In the genomic region with DNA sequence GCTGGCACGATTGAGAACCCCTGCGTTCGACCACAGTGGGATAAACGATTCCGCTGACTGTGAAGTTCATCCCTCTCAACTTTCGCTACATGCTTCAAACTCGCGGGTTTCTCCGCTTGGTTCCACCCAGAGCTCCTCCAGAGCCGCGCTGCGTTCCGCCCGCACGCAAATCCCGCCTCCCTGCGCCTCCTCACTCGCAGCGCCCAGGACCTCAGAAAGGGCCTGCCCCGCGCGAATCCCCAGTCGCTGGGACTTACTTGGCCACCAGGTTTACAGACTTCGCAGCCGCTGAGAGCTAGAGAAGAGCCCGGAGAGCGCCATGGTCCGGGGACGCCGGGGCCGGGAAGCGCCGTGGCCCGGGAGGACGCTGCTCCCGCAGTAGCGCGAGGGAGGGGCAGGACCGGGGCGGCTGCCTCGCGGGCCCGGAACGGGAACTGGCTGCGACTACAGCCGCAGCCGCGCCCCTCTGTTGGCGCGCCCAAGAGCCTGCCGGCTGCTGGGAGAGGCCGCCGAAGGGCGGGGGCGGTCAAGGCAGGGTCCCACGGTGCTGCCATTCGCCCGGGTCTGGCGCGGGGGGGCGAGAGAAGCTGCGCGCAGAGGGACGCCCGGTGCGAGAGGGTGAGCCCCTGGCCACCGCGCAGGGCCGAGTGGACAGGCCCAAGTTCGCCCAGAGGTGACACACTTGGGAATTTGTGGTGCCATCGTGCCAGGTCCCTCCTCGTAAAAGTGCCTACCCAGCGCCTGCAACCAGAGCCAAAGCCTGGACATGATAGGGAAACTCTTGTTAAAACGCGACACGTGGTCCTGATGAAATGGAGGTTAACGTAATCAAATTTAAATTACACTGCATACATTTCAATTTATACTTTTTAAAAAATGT, we compare ENCODE assay signal across 8 cellular contexts. TPM values are rescaled to one million over a fixed set of nuclear protein-coding genes. Genes with fewer than 3 reads are reported as not detected.
DNase-seq lines count a peak whose midpoint lies in the region; ATAC-seq and TF ChIP-seq lines count a peak whose summit lies in the region.

A gene with protein sequence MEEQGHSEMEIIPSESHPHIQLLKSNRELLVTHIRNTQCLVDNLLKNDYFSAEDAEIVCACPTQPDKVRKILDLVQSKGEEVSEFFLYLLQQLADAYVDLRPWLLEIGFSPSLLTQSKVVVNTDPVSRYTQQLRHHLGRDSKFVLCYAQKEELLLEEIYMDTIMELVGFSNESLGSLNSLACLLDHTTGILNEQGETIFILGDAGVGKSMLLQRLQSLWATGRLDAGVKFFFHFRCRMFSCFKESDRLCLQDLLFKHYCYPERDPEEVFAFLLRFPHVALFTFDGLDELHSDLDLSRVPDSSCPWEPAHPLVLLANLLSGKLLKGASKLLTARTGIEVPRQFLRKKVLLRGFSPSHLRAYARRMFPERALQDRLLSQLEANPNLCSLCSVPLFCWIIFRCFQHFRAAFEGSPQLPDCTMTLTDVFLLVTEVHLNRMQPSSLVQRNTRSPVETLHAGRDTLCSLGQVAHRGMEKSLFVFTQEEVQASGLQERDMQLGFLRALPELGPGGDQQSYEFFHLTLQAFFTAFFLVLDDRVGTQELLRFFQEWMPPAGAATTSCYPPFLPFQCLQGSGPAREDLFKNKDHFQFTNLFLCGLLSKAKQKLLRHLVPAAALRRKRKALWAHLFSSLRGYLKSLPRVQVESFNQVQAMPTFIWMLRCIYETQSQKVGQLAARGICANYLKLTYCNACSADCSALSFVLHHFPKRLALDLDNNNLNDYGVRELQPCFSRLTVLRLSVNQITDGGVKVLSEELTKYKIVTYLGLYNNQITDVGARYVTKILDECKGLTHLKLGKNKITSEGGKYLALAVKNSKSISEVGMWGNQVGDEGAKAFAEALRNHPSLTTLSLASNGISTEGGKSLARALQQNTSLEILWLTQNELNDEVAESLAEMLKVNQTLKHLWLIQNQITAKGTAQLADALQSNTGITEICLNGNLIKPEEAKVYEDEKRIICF (minus strand): TSS at position 436 of the 880 bp plus-strand sequence. CDS start 21,863 bp downstream, outside the sequence.

- no peaks in the 10 kb centered on the region for H3K27me3 ChIP-seq in hepatocyte

- DNase-seq in NCI-H1105 treated with DMSO at 0.1 percent for 48 hours (lab: John Stamatoyannopoulos, UW): peak; percentile 67
- DNase-seq in T-helper 22 cell (ENCODE audit: low read depth): peak; percentile 39
- DNase-seq in astrocyte of the cerebellum (ENCODE audit: low read depth): no peak
- peak; percentile 91 for DNase-seq in hepatocyte (ENCODE audit: low spot score)
- DNase-seq in retinal pigment epithelial cell (ENCODE audit: low read depth): no peak
- no peak for DNase-seq in NCI-H187 (lab: John Stamatoyannopoulos, UW)

- peaks cover 4% of the 10 kb centered on the region for H3K79me2 ChIP-seq in hepatocyte

- peak; percentile 83 for ATAC-seq in HG02610 (IDR thresholded peaks at IDR 0.05; ENCODE audit: unreplicated experiment)

- no peaks in the 10 kb centered on the region for H4K20me1 ChIP-seq in hepatocyte (ENCODE audit: insufficient read depth, poor library complexity, severe bottlenecking)

- no peaks in the 10 kb centered on the region for H3K9me2 ChIP-seq in hepatocyte (replicated peaks; ENCODE audit: insufficient read depth)

- no peaks in the 10 kb centered on the region for H3K9me3 ChIP-seq in hepatocyte (ENCODE audit: low read depth)

- WGBS in hepatocyte (ENCODE audit: low lambda C conversion rate, missing lambda C conversion rate): 4% methylated on average over 57 of the region's 77 CpGs

- TF ChIP-seq CTCF in GM12874 (IDR thresholded peaks at IDR 0.05; ENCODE audit: insufficient read depth, low read depth, low read length) (0 out of 2 replicates have a peak, but pooled peaks have one; percentile 7), astrocyte of the cerebellum (IDR thresholded peaks at IDR 0.05; ENCODE audit: low read depth, low read length, missing control alignments) (no peak), hepatocyte (IDR thresholded peaks at IDR 0.05; ENCODE audit: poor library complexity) (peak; percentile 20), retinal pigment epithelial cell (conservative IDR thresholded peaks at IDR 0.05; ENCODE audit: low read depth, low read length) (no peak)

- H2AFZ ChIP-seq in hepatocyte: peak within 1 kb of the TSS; percentile 81

- H3K4me2 ChIP-seq in hepatocyte: peak within 1 kb of the TSS; percentile 88

- peak within 1 kb of the TSS; percentile 75 for H3K4me3 ChIP-seq in astrocyte of the cerebellum (ENCODE audit: low read depth, low read length)
- peak within 1 kb of the TSS; percentile 87 for H3K4me3 ChIP-seq in hepatocyte
- peak within 1 kb of the TSS; percentile 78 for H3K4me3 ChIP-seq in retinal pigment epithelial cell (ENCODE audit: low read length)

- H3K27ac ChIP-seq in hepatocyte: peak within 1 kb of the TSS; percentile 97

- no peaks in the 10 kb centered on the region for H3K36me3 ChIP-seq in hepatocyte (replicated peaks; ENCODE audit: insufficient read depth, low read depth)

- H3K4me1 ChIP-seq in hepatocyte (ENCODE audit: insufficient read depth): peaks cover 28% of the 10 kb centered on the region

- in situ Hi-C loops in astrocyte of the cerebellum (cut with HindIII; ENCODE audit: low sequenced_read_pairs): no loop called here

RNA-seq across cellular contexts. Expression of the gene that starts here (rescaled TPM):
- total RNA-seq in hepatocyte: 6.1 and 6.9 TPM in 2 replicates
- 3.0 and 7.5 TPM in 2 replicates for polyA plus RNA-seq in hepatocyte

Comparison
In these comparisons a context has a peak if more than half of its experiments do, and no peak if none do; other contexts are left out.
1. CTCF ChIP-seq: peak in GM12874 (single experiment) and hepatocyte (single experiment); none in astrocyte of the cerebellum (single experiment) and retinal pigment epithelial cell (single experiment).
2. DNase-seq: peak in NCI-H1105 treated with DMSO at 0.1 percent for 48 hours (single experiment), T-helper 22 cell (single experiment) and hepatocyte (single experiment); none in astrocyte of the cerebellum (single experiment), retinal pigment epithelial cell (single experiment) and NCI-H187 (0 of 2).
3. Peak in every context shown above with its lines, with median percentiles within 50 percentile points of each other: H3K4me3 ChIP-seq.